ENCODE assay signal across 8 cellular contexts in the genomic region with DNA sequence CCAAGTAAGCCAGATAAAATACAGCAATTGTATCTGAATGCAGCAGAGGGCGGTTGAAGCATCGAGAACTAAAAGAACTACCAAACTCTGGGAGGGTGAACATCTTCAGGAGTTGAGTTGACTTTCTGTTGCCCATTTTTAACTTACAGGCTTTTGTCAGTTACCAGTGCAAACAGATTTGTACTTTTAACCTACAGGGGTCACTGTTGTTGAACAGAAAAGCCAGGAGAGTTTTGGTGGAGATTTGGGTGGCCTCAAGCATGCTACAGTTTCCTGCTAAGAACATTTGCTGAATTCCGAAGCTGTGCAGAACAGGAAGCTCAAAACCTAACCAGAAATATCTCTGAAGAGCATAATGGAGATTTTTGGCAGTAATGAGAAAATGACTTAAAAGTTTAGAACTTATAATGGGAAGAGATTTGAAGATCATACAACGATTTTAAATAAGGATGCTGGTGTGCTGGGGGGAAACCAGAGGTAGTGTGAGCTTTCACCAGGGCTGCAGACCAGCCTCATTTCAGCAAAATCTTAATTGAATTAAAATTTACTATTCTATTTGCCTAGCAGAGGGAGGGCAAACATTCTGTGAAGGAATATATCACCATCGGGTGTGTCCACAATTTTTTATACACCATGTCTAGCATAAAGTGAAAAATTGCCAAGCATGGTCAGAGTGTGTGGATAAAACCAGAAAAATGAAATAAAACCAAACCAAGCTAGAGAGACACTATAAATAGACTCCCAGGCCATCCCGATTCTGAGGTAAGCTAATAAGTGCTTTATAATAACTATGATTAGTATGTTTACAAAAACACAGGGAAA.
DNase-seq lines count a peak whose midpoint lies in the region; TF ChIP-seq lines count a peak whose summit lies in the region.

No MANE protein-coding gene starts in this region.

- H3K4me3 ChIP-seq in tibial artery: no peak overlapping the region

- peak; percentile 2 for DNase-seq in NCI-H2227 (lab: John Stamatoyannopoulos, UW; ENCODE audit: unreplicated experiment)
- DNase-seq in NCI-H2227 treated with DMSO at 0.1 percent for 48 hours (lab: John Stamatoyannopoulos, UW): no peak
- DNase-seq in HCEC 1CT: peak; percentile 79
- peak; percentile 45 for DNase-seq in NCI-H146 (lab: John Stamatoyannopoulos, UW)
- DNase-seq in astrocyte of the hippocampus (ENCODE audit: low read depth, low spot score): peak; percentile 69
- peak; percentile 72 for DNase-seq in iPS-NIHi7 (ENCODE audit: extremely low spot score)
- DNase-seq in tibial artery: no peak
- DNase-seq in stimulated activated CD4-positive, alpha-beta T cell treated with anti-CD3 and anti-CD28 coated beads, Interleukin-4, amount 100 ng/mL, for 1 hour: no peak

- H3K4me1 ChIP-seq in tibial artery: peaks cover 0 to 12% (median 0%) of the 10 kb centered on the region in 4 donors

- intact Hi-C loops in tibial artery (cut with DNase I; ENCODE audit: low total_unique reads): loop anchor here (5.0 kb wide), 1 partner anchor 92 kb away; no protein-coding TSS in a partner anchor

- no peaks in the 10 kb centered on the region for H3K9me3 ChIP-seq in tibial artery

- no peaks in the 10 kb centered on the region for H3K27me3 ChIP-seq in tibial artery

- H3K36me3 ChIP-seq in tibial artery: no peaks in the 10 kb centered on the region

- H3K27ac ChIP-seq in tibial artery: no peak overlapping the region

- peak; percentile 59 to 63 for TF ChIP-seq CTCF in tibial artery (IDR thresholded peaks at IDR 0.05)

Comparison
In these comparisons a context has a peak if more than half of its experiments do, and no peak if none do; other contexts are left out.
1. DNase-seq: peak in NCI-H2227 (single experiment), HCEC 1CT (single experiment), NCI-H146 (single experiment), astrocyte of the hippocampus (single experiment) and iPS-NIHi7 (single experiment); none in NCI-H2227 treated with DMSO at 0.1 percent for 48 hours (single experiment), tibial artery (0 of 2) and stimulated activated CD4-positive, alpha-beta T cell treated with anti-CD3 and anti-CD28 coated beads, Interleukin-4, amount 100 ng/mL, for 1 hour (single experiment).